8 cellular contexts compared by ENCODE assay signal in genomic region chr5:14871084-14871572, GRCh38. TPM values are rescaled to one million over a fixed set of nuclear protein-coding genes. Genes with fewer than 3 reads are reported as not detected.
DNase-seq lines count a peak whose midpoint lies in the region; ATAC-seq and TF ChIP-seq lines count a peak whose summit lies in the region.

No MANE protein-coding gene starts in this region.

- H3K4me1 Mint-ChIP-seq in activated CD8-positive, alpha-beta memory T cell treated with anti-CD3 and anti-CD28 coated beads, Interleukin-2, amount 10 ng/mL, durations not matched to agents 7 days and 5 days: peaks cover 25% of the 10 kb centered on the region
- peaks cover 14% of the 10 kb centered on the region for H3K4me1 Mint-ChIP-seq in neural progenitor cell

- H3K4me3 ChIP-seq in esophagus (ENCODE audit: low read depth in 1 of 2, low read length in 2 of 2) (peak overlapping the region; percentile 69 to 83), neural progenitor cell (peak overlapping the region; percentile 55)

- H3K4me2 ChIP-seq in neural progenitor cell: peak overlapping the region; percentile 89

- no peak overlapping the region for H3K9ac ChIP-seq in neural progenitor cell

- H3F3A ChIP-seq in neural progenitor cell (ENCODE audit: low read depth): no peaks in the 10 kb centered on the region

- H3K27ac Mint-ChIP-seq in activated CD8-positive, alpha-beta memory T cell treated with anti-CD3 and anti-CD28 coated beads, Interleukin-2, amount 10 ng/mL, durations not matched to agents 7 days and 5 days: peak overlapping the region; percentile 77
- no peak overlapping the region for H3K27ac Mint-ChIP-seq in neural progenitor cell

- 1 to 2% methylated on average over 15 to 37 of the region's 37 CpGs for WGBS in esophagus, 2 donors

- peak; percentile 37 for DNase-seq in GM20000 (ENCODE audit: low spot score)
- peak; percentile 53 for DNase-seq in HT-29 (ENCODE audit: low spot score)
- DNase-seq in activated CD8-positive, alpha-beta memory T cell treated with anti-CD3 and anti-CD28 coated beads, Interleukin-2, amount 10 ng/mL, durations not matched to agents 7 days and 5 days: peak; percentile 52
- DNase-seq in neural progenitor cell (ENCODE audit: low spot score): peak; percentile 30
- peak; percentile 48 for DNase-seq in ureter (ENCODE audit: low spot score)
- no peak for DNase-seq in DMS79 (lab: John Stamatoyannopoulos, UW)

- H4K20me1 ChIP-seq in neural progenitor cell (ENCODE audit: low read depth): peaks cover 7% of the 10 kb centered on the region

- H3K27ac ChIP-seq in C4-2B (peak overlapping the region; percentile 88), esophagus (ENCODE audit: low read depth in 2 of 2, low read length in 1 of 2) (peak overlapping the region; percentile 80 to 89), neural progenitor cell (no peak overlapping the region)

- H3K36me3 ChIP-seq in esophagus (ENCODE audit: control insufficient read depth in 2 of 2, insufficient read depth in 2 of 2, low read length in 1 of 2) (no peaks in the 10 kb centered on the region), neural progenitor cell (no peaks in the 10 kb centered on the region)

- CTCF ChIA-PET in activated CD8-positive, alpha-beta memory T cell treated with anti-CD3 and anti-CD28 coated beads, Interleukin-2, amount 10 ng/mL, durations not matched to agents 7 days and 5 days (lab: Charles Lee): interaction anchor here (0.6 to 4.6 kb wide), 16 partner anchors 9 to 518 kb away, joined by 3 to 25 read pairs (median 4); no protein-coding TSS in a partner anchor

- peak; percentile 8 for ATAC-seq in activated CD8-positive, alpha-beta memory T cell treated with anti-CD3 and anti-CD28 coated beads, Interleukin-2, amount 10 ng/mL, durations not matched to agents 7 days and 5 days

- H3K79me2 ChIP-seq in neural progenitor cell (ENCODE audit: low read depth): no peaks in the 10 kb centered on the region

- H3K9me3 Mint-ChIP-seq in activated CD8-positive, alpha-beta memory T cell treated with anti-CD3 and anti-CD28 coated beads, Interleukin-2, amount 10 ng/mL, durations not matched to agents 7 days and 5 days (ENCODE audit: low read depth): no peaks in the 10 kb centered on the region
- H3K9me3 Mint-ChIP-seq in neural progenitor cell: peaks cover 2% of the 10 kb centered on the region

- H2AFZ ChIP-seq in neural progenitor cell (replicated peaks): no peak overlapping the region

- H3K9me3 ChIP-seq in esophagus (ENCODE audit: control insufficient read depth in 2 of 2, insufficient read depth in 1 of 2, low read depth in 1 of 2, low read length in 1 of 2) (no peaks in the 10 kb centered on the region), neural progenitor cell (ENCODE audit: low read depth) (no peaks in the 10 kb centered on the region)

- peak overlapping the region; percentile 77 for H3K4me3 Mint-ChIP-seq in activated CD8-positive, alpha-beta memory T cell treated with anti-CD3 and anti-CD28 coated beads, Interleukin-2, amount 10 ng/mL, durations not matched to agents 7 days and 5 days
- H3K4me3 Mint-ChIP-seq in neural progenitor cell: peak overlapping the region; percentile 82

- no peak for TF ChIP-seq CTCF in C4-2B (conservative IDR thresholded peaks at IDR 0.05)
- no peak for TF ChIP-seq CTCF in GM20000 (IDR thresholded peaks at IDR 0.05; ENCODE audit: extremely low read depth, missing control alignments)
- TF ChIP-seq CTCF in neural progenitor cell (IDR thresholded peaks at IDR 0.05): no peak

- H3K27me3 ChIP-seq in esophagus (ENCODE audit: control insufficient read depth in 1 of 2, insufficient read depth in 2 of 2, low read length in 2 of 2) (no peaks in the 10 kb centered on the region), neural progenitor cell (peaks cover 73% of the 10 kb centered on the region)

- H3K4me1 ChIP-seq in esophagus (ENCODE audit: control insufficient read depth in 2 of 2, insufficient read depth in 2 of 2, low read length in 1 of 2): no peaks in the 10 kb centered on the region
- peaks cover 4% of the 10 kb centered on the region for H3K4me1 ChIP-seq in neural progenitor cell

- H3K36me3 Mint-ChIP-seq in activated CD8-positive, alpha-beta memory T cell treated with anti-CD3 and anti-CD28 coated beads, Interleukin-2, amount 10 ng/mL, durations not matched to agents 7 days and 5 days: no peaks in the 10 kb centered on the region
- no peaks in the 10 kb centered on the region for H3K36me3 Mint-ChIP-seq in neural progenitor cell

- H3K27me3 Mint-ChIP-seq in activated CD8-positive, alpha-beta memory T cell treated with anti-CD3 and anti-CD28 coated beads, Interleukin-2, amount 10 ng/mL, durations not matched to agents 7 days and 5 days: peaks cover 3% of the 10 kb centered on the region
- H3K27me3 Mint-ChIP-seq in neural progenitor cell (ENCODE audit: insufficient read depth, low read depth): peaks cover 21% of the 10 kb centered on the region

RNA-seq across cellular contexts. Expression of gene ANKH, which starts 0.5 kb away (rescaled TPM):
- 27.1 and 44.3 TPM in 2 replicates for total RNA-seq in HT-29 (2014; rRNA removed; shearing (Covaris generic))
- 10 to 100 TPM; 31.3 to 41.9 TPM for total RNA-seq in activated CD8-positive, alpha-beta memory T cell treated with anti-CD3 and anti-CD28 coated beads, Interleukin-2, amount 10 ng/mL, durations not matched to agents 7 days and 5 days
- polyA plus RNA-seq in esophagus: 10 to 100 TPM in 1 of 2 donors, 1 to 10 TPM in 1; 5.6 to 12.7 TPM
- total RNA-seq in neural progenitor cell (ENCODE audit: low replicate concordance) (0.19 TPM in 2 replicates), ureter (48.9 TPM)

Comparison
In these comparisons a context has a peak if more than half of its experiments do, and no peak if none do; other contexts are left out.
1. RNA of gene ANKH, which starts 0.5 kb away (total RNA-seq): 48.9 TPM in ureter (single experiment), 27.1 to 44.3 TPM in HT-29 and 31.3 to 41.9 TPM in activated CD8-positive, alpha-beta memory T cell treated with anti-CD3 and anti-CD28 coated beads, Interleukin-2, amount 10 ng/mL, durations not matched to agents 7 days and 5 days; 0.19 TPM in neural progenitor cell; every median in the first group is over 10 times any median in the second.